In the genomic region with DNA sequence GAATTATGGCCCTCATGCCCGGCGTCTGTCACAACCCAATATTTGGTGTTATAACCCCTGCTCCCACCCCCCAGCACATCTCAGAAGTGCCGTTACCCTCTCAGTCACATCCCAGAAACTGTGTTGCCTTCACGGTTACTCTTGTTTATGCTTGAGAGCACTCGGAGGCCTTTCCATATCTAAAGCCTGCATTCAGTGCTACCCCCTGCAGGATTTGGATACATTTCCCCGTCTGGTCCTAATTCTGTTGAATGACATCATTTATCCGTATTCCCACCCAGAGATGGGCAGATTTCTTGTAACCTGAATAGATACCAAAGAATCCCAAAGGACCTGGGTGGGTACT, we compare ENCODE assay signal across 8 cellular contexts. TPM values are rescaled to one million over a fixed set of nuclear protein-coding genes. Genes with fewer than 3 reads are reported as not detected.
DNase-seq lines count a peak whose midpoint lies in the region; FAIRE-seq and TF ChIP-seq lines count a peak whose summit lies in the region.

No MANE protein-coding gene starts in this region.

- H3K4me1 ChIP-seq in MM.1S (ENCODE audit: low read length) (peaks cover 11% of the 10 kb centered on the region), astrocyte (ENCODE audit: insufficient read depth, low read length) (peaks cover 19% of the 10 kb centered on the region), subcutaneous abdominal adipose tissue (ENCODE audit: control insufficient read depth in 5 of 5, insufficient read depth in 5 of 5, low read length in 5 of 5) (peaks cover 18 to 35% (median 26%) of the 10 kb centered on the region in 5 donors)

- TF ChIP-seq CTCF in MM.1S (IDR thresholded peaks at IDR 0.05; ENCODE audit: low read length) (no peak), astrocyte (IDR thresholded peaks at IDR 0.05; ENCODE audit: insufficient read depth, low read depth, low read length) (peak; percentile 15), kidney epithelial cell (IDR thresholded peaks at IDR 0.05; ENCODE audit: insufficient read depth, low read length, poor library complexity, severe bottlenecking) (peak; percentile 21)

- no peaks in the 10 kb centered on the region for H3K27me3 ChIP-seq in MM.1S (replicated peaks; ENCODE audit: insufficient read depth, low read length)
- H3K27me3 ChIP-seq in astrocyte (ENCODE audit: insufficient read depth, low read length): no peaks in the 10 kb centered on the region
- H3K27me3 ChIP-seq in kidney epithelial cell (ENCODE audit: control insufficient read depth, insufficient read depth, low read length): no peaks in the 10 kb centered on the region
- peaks cover 0 to 5% (median 0%) of the 10 kb centered on the region in 5 donors for H3K27me3 ChIP-seq in subcutaneous abdominal adipose tissue (ENCODE audit: control insufficient read depth in 5 of 5, insufficient read depth in 4 of 5, low read length in 5 of 5)

- H3K9me3 ChIP-seq in MM.1S (replicated peaks; ENCODE audit: insufficient read depth, low read length) (no peaks in the 10 kb centered on the region), astrocyte (ENCODE audit: insufficient read depth, low read depth, low read length) (no peaks in the 10 kb centered on the region), subcutaneous abdominal adipose tissue (ENCODE audit: control insufficient read depth in 5 of 5, low read length in 5 of 5) (no peaks in the 10 kb centered on the region)

- no peaks in the 10 kb centered on the region for H3K36me3 Mint-ChIP-seq in astrocyte (ENCODE audit: low read depth, unreplicated experiment)

- H4K20me1 ChIP-seq in MM.1S (ENCODE audit: insufficient read depth, low read length): no peaks in the 10 kb centered on the region
- no peaks in the 10 kb centered on the region for H4K20me1 ChIP-seq in astrocyte (ENCODE audit: insufficient read depth, low read length)

- H3K27ac ChIP-seq in MM.1S (ENCODE audit: low read length): peak overlapping the region; percentile 87
- peak overlapping the region; percentile 98 for H3K27ac ChIP-seq in astrocyte (ENCODE audit: low read depth, low read length)
- H3K27ac ChIP-seq in subcutaneous abdominal adipose tissue (ENCODE audit: low read depth, low read length): peak overlapping the region; percentile 98

- H3F3A ChIP-seq in MM.1S (ENCODE audit: insufficient read depth, low read length): no peaks in the 10 kb centered on the region

- H3K9me3 Mint-ChIP-seq in astrocyte (ENCODE audit: unreplicated experiment): no peaks in the 10 kb centered on the region

- no peaks in the 10 kb centered on the region for H3K36me3 ChIP-seq in MM.1S (replicated peaks; ENCODE audit: insufficient read depth, low read length)
- H3K36me3 ChIP-seq in astrocyte (ENCODE audit: insufficient read depth, low read length): no peaks in the 10 kb centered on the region
- H3K36me3 ChIP-seq in kidney epithelial cell (ENCODE audit: control insufficient read depth, insufficient read depth, low read length): no peaks in the 10 kb centered on the region
- no peaks in the 10 kb centered on the region for H3K36me3 ChIP-seq in subcutaneous abdominal adipose tissue (ENCODE audit: control insufficient read depth in 5 of 5, insufficient read depth in 5 of 5, low read length in 5 of 5)

- DNase-seq in EH (ENCODE audit: low read depth): peak; percentile 72
- no peak for DNase-seq in MM.1S
- peak; percentile 62 for DNase-seq in astrocyte (ENCODE audit: low read depth)
- DNase-seq in kidney epithelial cell (ENCODE audit: low read depth): no peak
- DNase-seq in hypothalamus (lab: John Stamatoyannopoulos, UW): no peak
- DNase-seq in activated gamma-delta T cell (lab: John Stamatoyannopoulos, UW): no peak
- DNase-seq in stimulated activated CD4-positive, alpha-beta T cell treated with anti-CD3 and anti-CD28 coated beads, Interleukin-4, amount 100 ng/mL, for 1 hour: no peak

- H3K27me3 Mint-ChIP-seq in astrocyte (ENCODE audit: low read depth, unreplicated experiment): no peaks in the 10 kb centered on the region

- H2AFZ ChIP-seq in MM.1S (ENCODE audit: low read length): peak overlapping the region; percentile 37; the same call in 1 of the 2 replicates
- H2AFZ ChIP-seq in astrocyte (ENCODE audit: low read depth, low read length): peak overlapping the region; percentile 70

- H3K4me1 Mint-ChIP-seq in astrocyte (ENCODE audit: low read depth, unreplicated experiment): peaks cover 17% of the 10 kb centered on the region

- no peaks in the 10 kb centered on the region for H3K9me2 ChIP-seq in MM.1S (replicated peaks; ENCODE audit: insufficient read depth, low read length)

- H3K27ac Mint-ChIP-seq in astrocyte (ENCODE audit: unreplicated experiment): peak overlapping the region; percentile 100

- FAIRE-seq in astrocyte (lab: Jason Lieb, UNC): no peak

- H3K79me2 ChIP-seq in MM.1S (ENCODE audit: low read length) (no peaks in the 10 kb centered on the region), astrocyte (ENCODE audit: insufficient read depth, low read length) (no peaks in the 10 kb centered on the region)

- peak overlapping the region; percentile 88 for H3K9ac ChIP-seq in MM.1S (ENCODE audit: low read length)
- H3K9ac ChIP-seq in astrocyte (ENCODE audit: low read length): peak overlapping the region; percentile 94
- H3K9ac ChIP-seq in subcutaneous abdominal adipose tissue (ENCODE audit: low read length in 5 of 5): peak overlapping the region in 4 of 5 donors; percentile 32 to 79 (median 54)

- H3K4me3 ChIP-seq in MM.1S (ENCODE audit: low read length): peak overlapping the region; percentile 59; the same call in 1 of the 2 replicates
- peak overlapping the region; percentile 64 for H3K4me3 ChIP-seq in astrocyte (ENCODE audit: insufficient read depth, low read depth, low read length)
- peak overlapping the region; percentile 55 for H3K4me3 ChIP-seq in kidney epithelial cell (ENCODE audit: low read depth, low read length)
- peak overlapping the region; percentile 19 to 83 (median 64) for H3K4me3 ChIP-seq in subcutaneous abdominal adipose tissue (ENCODE audit: low read depth in 1 of 5, low read length in 5 of 5)

- peak overlapping the region; percentile 81 for H3K4me3 Mint-ChIP-seq in astrocyte (ENCODE audit: unreplicated experiment)

- peak overlapping the region; percentile 77 for H3K4me2 ChIP-seq in MM.1S (ENCODE audit: low read depth, low read length)
- H3K4me2 ChIP-seq in astrocyte (ENCODE audit: low read length): peak overlapping the region; percentile 90

RNA-seq across cellular contexts. Expression of a gene that starts 19.1 kb away (rescaled TPM):
- total RNA-seq in astrocyte (33.9 and 57.7 TPM in 2 replicates), kidney epithelial cell (5.5 and 9.2 TPM in 2 replicates)

Comparison
In these comparisons a context has a peak if more than half of its experiments do, and no peak if none do; other contexts are left out.
1. DNase-seq: peak in EH (single experiment) and astrocyte (single experiment); none in MM.1S (single experiment), kidney epithelial cell (single experiment), hypothalamus (0 of 51), activated gamma-delta T cell (single experiment) and stimulated activated CD4-positive, alpha-beta T cell treated with anti-CD3 and anti-CD28 coated beads, Interleukin-4, amount 100 ng/mL, for 1 hour (single experiment).
2. Peak in every context shown above with its lines, with median percentiles within 50 percentile points of each other: H3K27ac ChIP-seq, H3K4me3 ChIP-seq and H3K9ac ChIP-seq.